ENCODE assay signal across 1 cellular context in genomic region chr13:74110053-74110452, GRCh38.
TF ChIP-seq lines count a peak whose summit lies in the region.

No MANE protein-coding gene starts in this region.

TF ChIP-seq in SK-N-SH treated with all-trans-retinoic acid at 6 μM for 48 hours, 23 proteins besides CTCF, POLR2A, EP300 and RAD21 (continued from another document):
- no peak for TF ChIP-seq TSHZ2 (CRISPR knock-in tag; IDR thresholded peaks at IDR 0.05)
- TF ChIP-seq ZFP30 (CRISPR knock-in tag; IDR thresholded peaks at IDR 0.05) = no peak
- TF ChIP-seq SNAI2 (CRISPR knock-in tag; IDR thresholded peaks at IDR 0.05) = no peak
- no peak for TF ChIP-seq RARB (CRISPR knock-in tag; IDR thresholded peaks at IDR 0.05)
- no peak for TF ChIP-seq PPARA (CRISPR knock-in tag; IDR thresholded peaks at IDR 0.05; ENCODE audit: borderline replicate concordance)
- TF ChIP-seq TOX (CRISPR knock-in tag; IDR thresholded peaks at IDR 0.05; ENCODE audit: borderline replicate concordance) = no peak
